Comparison of ENCODE assay signal across 8 cellular contexts in genomic region chr12:49974231-49974675, GRCh38. TPM values are rescaled to one million over a fixed set of nuclear protein-coding genes. Genes with fewer than 3 reads are reported as not detected.
DNase-seq lines count a peak whose midpoint lies in the region; ATAC-seq and TF ChIP-seq lines count a peak whose summit lies in the region.

No MANE protein-coding gene starts in this region.

- no peak overlapping the region for H3K9ac ChIP-seq in rectal smooth muscle tissue (ENCODE audit: low read length)

- intact Hi-C loops in cardiac septum (cut with DNase I): no loop called here

- peak; percentile 72 for TF ChIP-seq CTCF in WI38 (IDR thresholded peaks at IDR 0.05; ENCODE audit: low read depth, low read length)

- H3K27ac ChIP-seq in rectal smooth muscle tissue (ENCODE audit: low read depth, low read length): peak overlapping the region; percentile 35

- DNase-seq in H7 (peak; percentile 81), cardiac septum (ENCODE audit: low spot score) (peak; percentile 75), NCI-H128 (lab: John Stamatoyannopoulos, UW; ENCODE audit: unreplicated experiment) (no peak)
- no peak for DNase-seq in stimulated activated CD4-positive, alpha-beta T cell treated with anti-CD3 and anti-CD28 coated beads, Interleukin-2, amount 100 ng/mL, for 48 hours

- H3K27me3 ChIP-seq in H7 (ENCODE audit: control insufficient read depth, insufficient read depth, low read length) (peaks cover under 1% of the 10 kb centered on the region; the same call in 1 of the 2 replicates), rectal smooth muscle tissue (ENCODE audit: control insufficient read depth, insufficient read depth, low read length) (peaks cover 3% of the 10 kb centered on the region)

- no peak for ATAC-seq in GM21528 (IDR thresholded peaks at IDR 0.05; ENCODE audit: low FRiP score, unreplicated experiment)
- no peak for ATAC-seq in GM21786 (IDR thresholded peaks at IDR 0.05; ENCODE audit: unreplicated experiment)

- H3K36me3 ChIP-seq in H7 (replicated peaks; ENCODE audit: control insufficient read depth, insufficient read depth, low read length): no peaks in the 10 kb centered on the region
- H3K36me3 ChIP-seq in rectal smooth muscle tissue (ENCODE audit: control insufficient read depth, insufficient read depth, low read length): no peaks in the 10 kb centered on the region

- H3K4me3 ChIP-seq in H7 (ENCODE audit: insufficient read depth, low read depth, low read length) (no peak overlapping the region), WI38 (ENCODE audit: low read depth, low read length) (no peak overlapping the region), rectal smooth muscle tissue (ENCODE audit: low read length) (no peak overlapping the region)

- peaks cover 10% of the 10 kb centered on the region for H3K4me1 ChIP-seq in rectal smooth muscle tissue (ENCODE audit: control insufficient read depth, insufficient read depth, low read length)

RNA-seq across cellular contexts. Expression of gene AQP6, which starts 1.5 kb away (rescaled TPM):
- not detected in 2 replicates for total RNA-seq in H7 (2014; rRNA removed; shearing (Covaris generic))
- total RNA-seq in cardiac septum: not detected

RNA-seq across cellular contexts. Expression of gene AQP5, which starts 12.6 kb away (rescaled TPM):
- 1.7 and 2.9 TPM in 2 replicates for total RNA-seq in H7 (2014; rRNA removed; shearing (Covaris generic))
- not detected for total RNA-seq in cardiac septum

RNA-seq across cellular contexts. Expression of gene AQP2, which starts 23.7 kb away (rescaled TPM):
- not detected in 2 replicates for total RNA-seq in H7 (2014; rRNA removed; shearing (Covaris generic))
- not detected for total RNA-seq in cardiac septum

RNA-seq across cellular contexts. Expression of gene RACGAP1, which starts 51.0 kb away (rescaled TPM):
- 80.6 and 85.1 TPM in 2 replicates for total RNA-seq in H7 (2014; rRNA removed; shearing (Covaris generic))
- 2.6 TPM for total RNA-seq in cardiac septum

Comparison
In these comparisons a context has a peak if more than half of its experiments do, and no peak if none do; other contexts are left out.
1. DNase-seq: peak in H7 (single experiment) and cardiac septum (single experiment); none in stimulated activated CD4-positive, alpha-beta T cell treated with anti-CD3 and anti-CD28 coated beads, Interleukin-2, amount 100 ng/mL, for 48 hours (0 of 2) and NCI-H128 (single experiment).